9 cellular contexts compared by ENCODE assay signal in the genomic region with DNA sequence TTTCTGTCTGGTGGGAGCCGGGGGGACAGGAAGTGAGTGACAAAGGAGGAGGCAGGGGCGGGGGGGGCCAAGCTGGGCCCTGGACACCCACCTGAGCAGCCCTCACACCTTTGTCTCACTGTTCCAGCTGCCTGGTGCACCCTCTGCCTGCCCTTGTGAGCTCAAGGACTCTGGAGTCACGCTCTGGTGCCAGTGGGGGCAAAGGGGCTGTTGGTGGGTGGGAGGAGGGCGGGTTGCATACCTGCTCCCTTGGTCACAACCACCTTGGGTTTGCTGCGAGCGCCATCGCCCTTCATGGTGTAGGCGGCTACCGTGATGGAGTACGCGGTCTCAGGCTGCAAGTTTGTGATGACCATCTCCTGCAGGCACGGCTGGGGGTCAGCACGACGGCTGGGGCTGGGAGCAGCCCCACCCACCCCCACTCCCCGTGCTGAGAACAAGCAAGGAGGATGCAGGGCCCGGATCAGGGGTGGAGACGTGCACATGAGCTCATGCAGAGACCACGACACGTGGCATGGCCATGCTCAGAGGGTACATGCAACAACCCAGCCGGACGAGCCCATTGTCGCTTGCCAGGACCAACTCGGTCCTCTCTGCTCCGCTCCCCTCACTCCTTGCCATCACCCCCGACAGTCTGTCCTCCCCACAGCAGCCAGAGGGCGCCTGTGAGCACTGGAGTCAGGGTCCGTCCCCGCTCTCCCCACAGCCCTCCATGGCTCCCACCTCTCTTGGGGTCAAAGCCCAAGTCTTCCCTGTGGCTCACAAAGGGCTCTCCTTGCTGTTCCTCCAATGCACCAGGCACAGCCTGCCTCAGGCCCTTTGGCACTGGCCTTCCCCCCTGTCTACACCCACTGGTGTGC.
DNase-seq lines count a peak whose midpoint lies in the region; ATAC-seq, FAIRE-seq and TF ChIP-seq lines count a peak whose summit lies in the region.
"Had no signal": no experiment of that assay in that cellular context is flagged by ENCODE, and none has a peak within 500 bp of the region (broad histone marks: within the 10 kb centered on the region; RNA-seq: fewer than 3 reads in every experiment).

No MANE protein-coding gene starts in this region.

- no peak overlapping the region for H2AK5ac ChIP-seq in neuronal stem cell (ENCODE audit: low read depth, low read length)

- H3K4me2 ChIP-seq in neuronal stem cell (ENCODE audit: insufficient read depth, low read length, poor library complexity, severe bottlenecking) = no peak overlapping the region

- peaks cover 0 to 5% of the 10 kb centered on the region in 2 donors for H3K9me3 ChIP-seq in neuronal stem cell (replicated peaks in 1 of 2; ENCODE audit: control insufficient read depth in 2 of 2, insufficient read depth in 1 of 2, low read depth in 1 of 2, low read length in 2 of 2)

- no peak for DNase-seq in GM06990 (ENCODE audit: extremely low read depth, insufficient read length)
- no peak for DNase-seq in bronchial epithelial cell (ENCODE audit: low read depth)
- DNase-seq in neuronal stem cell (ENCODE audit: low spot score) = peak; percentile 1
- DNase-seq in hippocampal formation (lab: John Stamatoyannopoulos, UW) = no peak
- DNase-seq in DMS53 (lab: John Stamatoyannopoulos, UW) = no peak

- peaks cover 8% of the 10 kb centered on the region for H3K79me1 ChIP-seq in neuronal stem cell (ENCODE audit: low read depth, low read length)

- H3K14ac ChIP-seq in neuronal stem cell (ENCODE audit: low read length) = no peak overlapping the region

- no CpG with 5 or more reads among the region's 28 CpGs for WGBS in neuronal stem cell (ENCODE audit: extremely low coverage in 2 of 2, insufficient read length in 2 of 2, insufficient replicate concordance in 1 of 2), 2 donors

- no peaks in the 10 kb centered on the region for H3K36me3 ChIP-seq in GM06990 (ENCODE audit: control insufficient read depth, insufficient read depth, low read length)
- no peaks in the 10 kb centered on the region for H3K36me3 ChIP-seq in bronchial epithelial cell (ENCODE audit: control insufficient read depth, insufficient read depth, low read length)
- H3K36me3 ChIP-seq in neuronal stem cell (replicated peaks in 1 of 2; ENCODE audit: control insufficient read depth in 2 of 2, insufficient read depth in 2 of 2, low read length in 2 of 2) = peaks cover 59 to 78% of the 10 kb centered on the region in 2 donors

- H4K8ac ChIP-seq in neuronal stem cell (ENCODE audit: low read depth, low read length) = peak overlapping the region; percentile 94

- peak overlapping the region; percentile 24 for H3K18ac ChIP-seq in neuronal stem cell (ENCODE audit: low read length)

- ATAC-seq in GM18498 (IDR thresholded peaks at IDR 0.05; ENCODE audit: unreplicated experiment) = no peak

- H3K4me3 ChIP-seq in GM06990 (replicated peaks; ENCODE audit: low read depth, low read length) (no peak overlapping the region), bronchial epithelial cell (ENCODE audit: low read depth, low read length) (no peak overlapping the region), neuronal stem cell (ENCODE audit: low read length in 2 of 2) (no peak overlapping the region)

- peak overlapping the region; percentile 73 for H3K9ac ChIP-seq in neuronal stem cell (ENCODE audit: low read depth, low read length, poor library complexity)

- FAIRE-seq in bronchial epithelial cell (lab: Jason Lieb, UNC) = no peak
- FAIRE-seq: endometrium, TTC549 had no signal

- no peak overlapping the region for H2BK120ac ChIP-seq in neuronal stem cell (ENCODE audit: low read depth, low read length)

- H3K27ac ChIP-seq in neuronal stem cell (replicated peaks; ENCODE audit: low read length) = no peak overlapping the region

- H3K23ac ChIP-seq in neuronal stem cell (ENCODE audit: low read depth, low read length, poor library complexity) = peak overlapping the region; percentile 60

- no peak overlapping the region for H2BK12ac ChIP-seq in neuronal stem cell (ENCODE audit: low read length)

- H4K91ac ChIP-seq in neuronal stem cell (ENCODE audit: low read depth, low read length, poor library complexity) = no peak overlapping the region

- no peak overlapping the region for H2BK5ac ChIP-seq in neuronal stem cell (ENCODE audit: low read length)

- H3K27me3 ChIP-seq in GM06990 (replicated peaks; ENCODE audit: control insufficient read depth, insufficient read depth, low read length) (no peaks in the 10 kb centered on the region; the same call in 1 of the 2 replicates), bronchial epithelial cell (ENCODE audit: control insufficient read depth, insufficient read depth, low read length) (no peaks in the 10 kb centered on the region), neuronal stem cell (ENCODE audit: control insufficient read depth in 3 of 3, insufficient read depth in 3 of 3, low read depth in 1 of 3, low read length in 3 of 3) (no peaks in the 10 kb centered on the region)

- peak; percentile 60 for TF ChIP-seq CTCF in GM06990 (IDR thresholded peaks at IDR 0.05; ENCODE audit: insufficient read depth, low read length, poor library complexity, severe bottlenecking)
- TF ChIP-seq CTCF in LNCAP (IDR thresholded peaks at IDR 0.05) = peak; percentile 45; the same call in 1 of the 2 replicates
- TF ChIP-seq CTCF in bronchial epithelial cell (IDR thresholded peaks at IDR 0.05; ENCODE audit: insufficient read depth, low read length, severe bottlenecking) = peak; percentile 57

- H2BK15ac ChIP-seq in neuronal stem cell (ENCODE audit: low read length) = no peak overlapping the region

- H2AFZ ChIP-seq in neuronal stem cell (ENCODE audit: low read length) = no peak overlapping the region

- H3K4ac ChIP-seq in neuronal stem cell (ENCODE audit: low read length) = no peak overlapping the region

- H3K4me1 ChIP-seq in neuronal stem cell (ENCODE audit: control insufficient read depth in 2 of 2, insufficient read depth in 1 of 2, low read depth in 1 of 2, low read length in 2 of 2) = no peaks in the 10 kb centered on the region
